ENCODE assay signal across 1 cellular context in genomic region chr13:53405616-53406015, GRCh38.
TF ChIP-seq lines count a peak whose summit lies in the region.

No MANE protein-coding gene starts in this region.

TF ChIP-seq in Ishikawa, 13 proteins besides CTCF, POLR2A, EP300 and RAD21 (continued from another document):
- no peak for TF ChIP-seq REST (IDR thresholded peaks at IDR 0.05; ENCODE audit: low read depth)
- TF ChIP-seq TCF12 (IDR thresholded peaks at IDR 0.05; ENCODE audit: low read depth), result no peak
- no peak for TF ChIP-seq MAX (IDR thresholded peaks at IDR 0.05)
- no peak for TF ChIP-seq CREB1 (IDR thresholded peaks at IDR 0.05; ENCODE audit: low read depth)
